1 cellular context compared by ENCODE assay signal in genomic region chr2:33241072-33241471, GRCh38.
TF ChIP-seq lines count a peak whose summit lies in the region.

No MANE protein-coding gene starts in this region.

TF ChIP-seq in HepG2, 621 proteins besides CTCF, POLR2A, EP300 and RAD21 (continued from another document):
- TF ChIP-seq NPAS2 (CRISPR knock-in tag; IDR thresholded peaks at IDR 0.05; ENCODE audit: borderline replicate concordance) (no peak), RFX1 (IDR thresholded peaks at IDR 0.05) (no peak), ESRRA (CRISPR knock-in tag; IDR thresholded peaks at IDR 0.05; ENCODE audit: low read depth) (no peak), NCOA2 (CRISPR knock-in tag; IDR thresholded peaks at IDR 0.05) (no peak), ZNF225 (CRISPR knock-in tag; IDR thresholded peaks at IDR 0.05) (no peak), PRDM10 (CRISPR knock-in tag; IDR thresholded peaks at IDR 0.05; ENCODE audit: low read depth) (no peak), USF2 (IDR thresholded peaks at IDR 0.05; ENCODE audit: low read depth, low read length) (no peak), USF2 (CRISPR knock-in tag; IDR thresholded peaks at IDR 0.05; ENCODE audit: borderline replicate concordance) (no peak), MIER2 (CRISPR knock-in tag; IDR thresholded peaks at IDR 0.05) (no peak), PAWR (CRISPR knock-in tag; IDR thresholded peaks at IDR 0.05; ENCODE audit: borderline replicate concordance) (no peak), IKZF5 (CRISPR knock-in tag; IDR thresholded peaks at IDR 0.05) (no peak), LRRFIP1 (CRISPR knock-in tag; conservative IDR thresholded peaks at IDR 0.05) (no peak), IRF2 (CRISPR knock-in tag; IDR thresholded peaks at IDR 0.05) (no peak)
